7 cellular contexts compared by ENCODE assay signal in genomic region chr13:40969169-40969901, GRCh38. TPM values are rescaled to one million over a fixed set of nuclear protein-coding genes. Genes with fewer than 3 reads are reported as not detected.
DNase-seq lines count a peak whose midpoint lies in the region; ATAC-seq and TF ChIP-seq lines count a peak whose summit lies in the region.

No MANE protein-coding gene starts in this region.

- H3K27ac Mint-ChIP-seq in natural killer cell treated with Interleukin-12 subunit alpha and Interleukin-12 subunit beta and Interleukin-15 and Interleukin-18, amount 100 ng/mL, for 72 hours, result peak overlapping the region; percentile 25 to 89

- no peak for TF ChIP-seq POLR2A in NB4 (IDR thresholded peaks at IDR 0.05; ENCODE audit: extremely low read depth, insufficient read length)

- H3K36me3 Mint-ChIP-seq in natural killer cell treated with Interleukin-12 subunit alpha and Interleukin-12 subunit beta and Interleukin-15 and Interleukin-18, amount 100 ng/mL, for 72 hours, result no peaks in the 10 kb centered on the region

- H3K27me3 Mint-ChIP-seq in natural killer cell treated with Interleukin-12 subunit alpha and Interleukin-12 subunit beta and Interleukin-15 and Interleukin-18, amount 100 ng/mL, for 72 hours, result no peaks in the 10 kb centered on the region

- peak; percentile 60 for ATAC-seq in GM18873 (IDR thresholded peaks at IDR 0.05; ENCODE audit: low FRiP score, unreplicated experiment)
- peak; percentile 62 for ATAC-seq in HG02623 (IDR thresholded peaks at IDR 0.05; ENCODE audit: unreplicated experiment)
- ATAC-seq in natural killer cell treated with Interleukin-12 subunit alpha and Interleukin-12 subunit beta and Interleukin-15 and Interleukin-18, amount 100 ng/mL, for 72 hours, result peak; percentile 73 to 74

- no peak overlapping the region for H3K4me3 ChIP-seq in NB4 (ENCODE audit: low read depth, low read length)

- H3K4me3 Mint-ChIP-seq in natural killer cell treated with Interleukin-12 subunit alpha and Interleukin-12 subunit beta and Interleukin-15 and Interleukin-18, amount 100 ng/mL, for 72 hours, result peak overlapping the region; percentile 60

- no peak for TF ChIP-seq CTCF in NB4 (IDR thresholded peaks at IDR 0.05; ENCODE audit: low read depth, low read length)

- H3K9me3 Mint-ChIP-seq in natural killer cell treated with Interleukin-12 subunit alpha and Interleukin-12 subunit beta and Interleukin-15 and Interleukin-18, amount 100 ng/mL, for 72 hours, result no peaks in the 10 kb centered on the region

- DNase-seq in NB4 (ENCODE audit: low read depth) (peak; percentile 72), NCI-H345 treated with DMSO at 0.1 percent for 48 hours (lab: John Stamatoyannopoulos, UW; ENCODE audit: unreplicated experiment) (no peak), RKO (ENCODE audit: low spot score) (no peak), NCI-H226 (no peak)
- no peak for DNase-seq in natural killer cell treated with Interleukin-12 subunit alpha and Interleukin-12 subunit beta and Interleukin-15 and Interleukin-18, amount 100 ng/mL, for 72 hours (ENCODE audit: low spot score)

- H3K4me1 Mint-ChIP-seq in natural killer cell treated with Interleukin-12 subunit alpha and Interleukin-12 subunit beta and Interleukin-15 and Interleukin-18, amount 100 ng/mL, for 72 hours (ENCODE audit: low read depth in 2 of 2), result peaks cover 51 to 76% of the 10 kb centered on the region in 2 donors

RNA-seq across cellular contexts. Expression of gene ELF1, which starts 49.8 kb away (rescaled TPM):
- total RNA-seq in natural killer cell treated with Interleukin-12 subunit alpha and Interleukin-12 subunit beta and Interleukin-15 and Interleukin-18, amount 100 ng/mL, for 72 hours, result 10 to 100 TPM; 61.8 to 86.1 TPM
